Comparison of ENCODE assay signal across 8 cellular contexts in genomic region chr18:59249186-59249774, GRCh38. TPM values are rescaled to one million over a fixed set of nuclear protein-coding genes. Genes with fewer than 3 reads are reported as not detected.
DNase-seq lines count a peak whose midpoint lies in the region; ATAC-seq and TF ChIP-seq lines count a peak whose summit lies in the region.

No MANE protein-coding gene starts in this region.

- ATAC-seq in HG02678 (IDR thresholded peaks at IDR 0.05; ENCODE audit: unreplicated experiment) (peak; percentile 44), HG03280 (IDR thresholded peaks at IDR 0.05; ENCODE audit: unreplicated experiment) (no peak)

- WGBS in hepatocyte (ENCODE audit: low lambda C conversion rate, missing lambda C conversion rate) = 31% methylated on average over 5 of the region's 5 CpGs

- H2AFZ ChIP-seq in hepatocyte = no peak overlapping the region

- H3K4me1 ChIP-seq in hepatocyte (ENCODE audit: insufficient read depth) = no peaks in the 10 kb centered on the region

- peak; percentile 53 for DNase-seq in DMS79 (lab: John Stamatoyannopoulos, UW)
- DNase-seq in NCI-H345 (lab: John Stamatoyannopoulos, UW) = peak; percentile 78
- peak in 36 of 58 donors; percentile 2 to 71 (median 28) for DNase-seq in anterior cingulate cortex (lab: John Stamatoyannopoulos, UW)
- DNase-seq in hepatocyte (ENCODE audit: low spot score) = peak; percentile 81
- DNase-seq in stimulated activated CD4-positive, alpha-beta T cell treated with anti-CD3 and anti-CD28 coated beads, Interleukin-2, amount 100 ng/mL, for 24 hours = peak; percentile 36 to 51
- no peak for DNase-seq in GDM1 (lab: John Stamatoyannopoulos, UW)

- no peaks in the 10 kb centered on the region for H3K36me3 ChIP-seq in hepatocyte (replicated peaks; ENCODE audit: insufficient read depth, low read depth)

- TF ChIP-seq CTCF in hepatocyte (IDR thresholded peaks at IDR 0.05; ENCODE audit: poor library complexity) = peak; percentile 84

- H3K79me2 ChIP-seq in hepatocyte = no peaks in the 10 kb centered on the region

- no peak overlapping the region for H3K27ac ChIP-seq in hepatocyte

- H3K4me3 ChIP-seq in hepatocyte = no peak overlapping the region

- H4K20me1 ChIP-seq in hepatocyte (ENCODE audit: insufficient read depth, poor library complexity, severe bottlenecking) = no peaks in the 10 kb centered on the region

- no peaks in the 10 kb centered on the region for H3K9me3 ChIP-seq in hepatocyte (ENCODE audit: low read depth)

- no peak overlapping the region for H3K4me2 ChIP-seq in hepatocyte

- peaks cover 49% of the 10 kb centered on the region for H3K27me3 ChIP-seq in hepatocyte

- H3K9me2 ChIP-seq in hepatocyte (replicated peaks; ENCODE audit: insufficient read depth) = no peaks in the 10 kb centered on the region

RNA-seq across cellular contexts. Expression of gene RAX, which starts 24.0 kb away (rescaled TPM):
- not detected in 2 replicates for total RNA-seq in hepatocyte
- polyA plus RNA-seq in hepatocyte = not detected in 2 replicates

RNA-seq across cellular contexts. Expression of gene GRP, which starts 29.3 kb away (rescaled TPM):
- total RNA-seq in hepatocyte = 2.6 TPM in 1 of 2 replicates, not detected in the other
- polyA plus RNA-seq in hepatocyte = 0.71 and 2.2 TPM in 2 replicates
